Comparison of ENCODE assay signal across 9 cellular contexts in genomic region chr16:74577882-74578366, GRCh38. TPM values are rescaled to one million over a fixed set of nuclear protein-coding genes. Genes with fewer than 3 reads are reported as not detected.
DNase-seq lines count a peak whose midpoint lies in the region; ATAC-seq and TF ChIP-seq lines count a peak whose summit lies in the region.
"Had no signal": no experiment of that assay in that cellular context is flagged by ENCODE, and none has a peak within 500 bp of the region (broad histone marks: within the 10 kb centered on the region; RNA-seq: fewer than 3 reads in every experiment).

No MANE protein-coding gene starts in this region.

- no peaks in the 10 kb centered on the region for H3K27me3 ChIP-seq in A673 (replicated peaks; ENCODE audit: insufficient read depth, low read depth, low read length, poor library complexity)
- H3K27me3 ChIP-seq: pancreas had no signal

- no peaks in the 10 kb centered on the region for H3K9me3 ChIP-seq in A673 (ENCODE audit: low read depth, low read length, poor library complexity, severe bottlenecking)
- H3K9me3 ChIP-seq: pancreas had no signal

- ATAC-seq in HG03571 (IDR thresholded peaks at IDR 0.05; ENCODE audit: unreplicated experiment): no peak

- BruUV-seq in A673 (replicated peaks; lab: Mats Ljungman, UMichigan): no TSS peak

- CTCF ChIA-PET in A673 (lab: Charles Lee): no interaction called here

- peaks cover 4% of the 10 kb centered on the region for H3K36me3 ChIP-seq in A673 (ENCODE audit: insufficient read depth, low read length, poor library complexity, severe bottlenecking)
- H3K36me3 ChIP-seq: pancreas had no signal

- POLR2A ChIA-PET in A673 (lab: Charles Lee; ENCODE audit: low non-redundant PET): no interaction called here

- no peak overlapping the region for H3K4me3 ChIP-seq in A673 (ENCODE audit: low read depth, low read length, poor library complexity, severe bottlenecking)
- no peak overlapping the region for H3K4me3 ChIP-seq in epithelial cell of esophagus (ENCODE audit: low read length)
- H3K4me3 ChIP-seq: pancreas had no signal

- H3K27ac ChIP-seq in A673 (ENCODE audit: low read depth, low read length, poor library complexity, severe bottlenecking): peak overlapping the region; percentile 71
- H3K27ac ChIP-seq: pancreas had no signal

- DNase-seq in A673 (ENCODE audit: low spot score) (peak; percentile 84), GM13976 (ENCODE audit: low spot score) (peak; percentile 43), RKO (ENCODE audit: low spot score) (peak; percentile 69), epithelial cell of esophagus (ENCODE audit: low read depth) (peak; percentile 57), NCI-H82 treated with DMSO at 0.1 percent for 48 hours (lab: John Stamatoyannopoulos, UW; ENCODE audit: unreplicated experiment) (no peak), NCI-H345 (lab: John Stamatoyannopoulos, UW) (no peak), NCI-H1092 (lab: John Stamatoyannopoulos, UW) (no peak)
- DNase-seq: pancreas had no signal

- TF ChIP-seq CTCF in A673 (conservative IDR thresholded peaks at IDR 0.05; ENCODE audit: low read depth, low read length) (no peak), GM13976 (IDR thresholded peaks at IDR 0.05; ENCODE audit: borderline replicate concordance, control extremely low read depth, extremely low read depth, insufficient read depth, missing control alignments) (no peak), epithelial cell of esophagus (IDR thresholded peaks at IDR 0.05; ENCODE audit: insufficient read depth, low read depth, low read length, missing control alignments) (no peak)

- intact Hi-C loops in A673 (cut with micrococcal nuclease; ENCODE audit: unreplicated experiment): no loop called here

- peaks cover 84% of the 10 kb centered on the region for H3K4me1 ChIP-seq in A673 (ENCODE audit: insufficient read depth, low read length, poor library complexity, severe bottlenecking)

- in situ Hi-C loops in GM13976 (cut with MboI; ENCODE audit: low sequenced_read_pairs, unreplicated experiment): no loop called here

RNA-seq across cellular contexts. Expression of gene GLG1, which starts 29.0 kb away (rescaled TPM):
- total RNA-seq in A673 (2021): 487 and 587 TPM in 2 replicates

Comparison
In these comparisons a context has a peak if more than half of its experiments do, and no peak if none do; other contexts are left out.
1. DNase-seq: peak in A673 (single experiment), GM13976 (single experiment), RKO (single experiment) and epithelial cell of esophagus (single experiment); none in NCI-H82 treated with DMSO at 0.1 percent for 48 hours (single experiment), NCI-H345 (single experiment) and NCI-H1092 (single experiment).